In genomic region chr18:50313873-50314460, GRCh38 we compare ENCODE assay signal across 1 cellular context.
TF ChIP-seq lines count a peak whose summit lies in the region.

No MANE protein-coding gene starts in this region.

TF ChIP-seq in K562, 482 proteins besides CTCF, POLR2A, EP300 and RAD21:
- TF ChIP-seq ZNF143 (CRISPR knock-in tag; IDR thresholded peaks at IDR 0.05): no peak
- TF ChIP-seq SAFB (IDR thresholded peaks at IDR 0.05; ENCODE audit: borderline replicate concordance, low read depth, low read length): no peak
- TF ChIP-seq PTBP1 (IDR thresholded peaks at IDR 0.05; ENCODE audit: low read depth, low read length): no peak
- no peak for TF ChIP-seq NFIX (CRISPR knock-in tag; IDR thresholded peaks at IDR 0.05; ENCODE audit: low read depth)
- no peak for TF ChIP-seq CBFA2T2 (conservative IDR thresholded peaks at IDR 0.05)
- TF ChIP-seq CREM (IDR thresholded peaks at IDR 0.05; ENCODE audit: low read depth): no peak
- no peak for TF ChIP-seq NR2F6 (CRISPR knock-in tag; IDR thresholded peaks at IDR 0.05)
- no peak for TF ChIP-seq TRIM24 (IDR thresholded peaks at IDR 0.05)
- TF ChIP-seq MTA2 (IDR thresholded peaks at IDR 0.05; ENCODE audit: low read depth): no peak
- TF ChIP-seq SIN3B (IDR thresholded peaks at IDR 0.05; ENCODE audit: low read depth): no peak
- TF ChIP-seq KDM2B (CRISPR knock-in tag; IDR thresholded peaks at IDR 0.05): no peak
- no peak for TF ChIP-seq MYNN (IDR thresholded peaks at IDR 0.05)
- no peak for TF ChIP-seq MYNN (CRISPR knock-in tag; IDR thresholded peaks at IDR 0.05)
- TF ChIP-seq NFE2 (IDR thresholded peaks at IDR 0.05; ENCODE audit: low read depth): no peak
- no peak for TF ChIP-seq GTF2E2 (tag; IDR thresholded peaks at IDR 0.05)
